2 cellular contexts compared by ENCODE assay signal in the genomic region with DNA sequence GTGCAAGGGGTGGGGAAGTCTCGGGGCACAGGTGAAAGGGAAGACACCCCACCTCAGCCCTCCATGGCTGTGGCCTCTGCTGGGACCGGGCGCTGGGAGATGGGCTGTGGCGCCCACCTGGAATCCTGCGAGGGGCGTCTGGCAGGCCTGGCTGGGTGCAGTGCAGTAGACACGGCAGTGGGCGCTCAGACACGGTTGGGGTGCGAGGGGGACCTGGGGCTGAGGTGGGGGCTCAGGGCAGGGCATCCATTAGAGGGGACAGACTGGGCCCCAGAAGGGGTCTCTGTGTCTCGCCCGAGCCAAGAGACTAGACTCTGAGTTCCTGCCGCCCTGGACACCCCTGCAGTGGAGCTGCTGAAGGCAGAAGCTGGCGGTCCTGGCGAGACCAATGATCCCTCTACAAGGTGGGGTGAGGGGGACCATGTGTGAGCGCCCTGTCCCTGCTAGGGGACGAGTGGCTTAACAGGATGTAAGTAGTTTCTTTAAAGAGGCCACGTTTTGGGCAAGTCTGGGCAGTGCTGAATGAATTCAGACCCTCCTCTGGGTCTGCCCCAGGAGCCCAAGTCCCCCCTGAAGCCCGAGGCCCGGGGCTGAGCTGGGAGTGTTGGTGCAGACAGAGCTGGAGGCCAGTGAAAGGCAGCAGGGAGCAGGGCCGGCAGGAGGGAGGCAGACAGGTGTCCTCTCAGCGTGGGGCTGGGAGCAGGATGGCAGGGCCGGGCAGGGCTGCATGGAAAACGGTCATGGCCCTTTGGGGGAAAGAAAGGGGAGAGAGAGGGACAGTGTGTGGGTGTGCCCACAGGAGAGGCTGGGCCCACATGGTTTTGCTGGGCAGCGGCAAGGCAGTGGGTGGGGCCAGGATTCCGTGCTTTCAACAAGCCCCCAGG.
TF ChIP-seq lines count a peak whose summit lies in the region.

No MANE protein-coding gene starts in this region.

TF ChIP-seq in A549, 52 proteins besides CTCF, POLR2A, EP300 and RAD21:
- TF ChIP-seq HOXA7 (CRISPR knock-in tag; IDR thresholded peaks at IDR 0.05) (no peak), HOXB13 (CRISPR knock-in tag; IDR thresholded peaks at IDR 0.05; ENCODE audit: low read depth) (no peak), TP53 (CRISPR knock-in tag; IDR thresholded peaks at IDR 0.05) (no peak), RCOR1 (IDR thresholded peaks at IDR 0.05; ENCODE audit: low read depth, low read length) (no peak)

TF ChIP-seq in H1, 55 proteins besides CTCF, POLR2A, EP300 and RAD21:
- TF ChIP-seq KDM1A (IDR thresholded peaks at IDR 0.05; ENCODE audit: borderline replicate concordance, low read length), result no peak
- TF ChIP-seq, protein P1, sequence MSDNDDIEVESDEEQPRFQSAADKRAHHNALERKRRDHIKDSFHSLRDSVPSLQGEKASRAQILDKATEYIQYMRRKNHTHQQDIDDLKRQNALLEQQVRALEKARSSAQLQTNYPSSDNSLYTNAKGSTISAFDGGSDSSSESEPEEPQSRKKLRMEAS (IDR thresholded peaks at IDR 0.05), result peak; percentile 25; the same call in 1 of the 2 replicates
